1 cellular context compared by ENCODE assay signal in genomic region chr3:194485876-194486539, GRCh38.
A peak's percentile ranks its signal among the peaks of the same experiment; 100 is the strongest.
TF ChIP-seq lines count a peak whose summit lies in the region.

No MANE protein-coding gene starts in this region.

TF ChIP-seq in K562, 482 proteins besides CTCF, POLR2A, EP300 and RAD21 (continued from another document):
- TF ChIP-seq ZBTB40 (IDR thresholded peaks at IDR 0.05) (peak; percentile 38; the same call in 1 of the 2 replicates), ZBTB40 (CRISPR knock-in tag; IDR thresholded peaks at IDR 0.05) (no peak), FOS (IDR thresholded peaks at IDR 0.05; ENCODE audit: extremely low read depth, insufficient read length) (no peak), HMGN3 (IDR thresholded peaks at IDR 0.05; ENCODE audit: borderline replicate concordance, extremely low read depth, insufficient read length, low read depth, low read length) (peak; percentile 11), CBFA2T2 (conservative IDR thresholded peaks at IDR 0.05) (no peak), ARHGAP35 (IDR thresholded peaks at IDR 0.05; ENCODE audit: partially characterized antibody) (no peak), BRF1 (IDR thresholded peaks at IDR 0.05; ENCODE audit: borderline replicate concordance, extremely low read depth, insufficient read length) (no peak), PRPF4 (IDR thresholded peaks at IDR 0.05; ENCODE audit: insufficient read depth, low read depth, low read length, poor library complexity, severe bottlenecking) (peak; percentile 41), SLC30A9 (CRISPR knock-in tag; IDR thresholded peaks at IDR 0.05) (no peak), ATF6 (CRISPR knock-in tag; IDR thresholded peaks at IDR 0.05) (no peak), ZFP30 (CRISPR knock-in tag; IDR thresholded peaks at IDR 0.05; ENCODE audit: borderline replicate concordance) (no peak), CHCHD3 (CRISPR knock-in tag; IDR thresholded peaks at IDR 0.05) (no peak), HSF4 (CRISPR knock-in tag; IDR thresholded peaks at IDR 0.05; ENCODE audit: borderline replicate concordance) (no peak), KHSRP (IDR thresholded peaks at IDR 0.05) (no peak), RBM14 (IDR thresholded peaks at IDR 0.05; ENCODE audit: borderline replicate concordance, insufficient read depth, low read depth, low read length) (no peak), PCBP1 (IDR thresholded peaks at IDR 0.05; ENCODE audit: low read depth, low read length, poor library complexity, severe bottlenecking) (peak; percentile 41), SOX6 (IDR thresholded peaks at IDR 0.05) (no peak), L3MBTL2 (IDR thresholded peaks at IDR 0.05) (0 out of 2 replicates have a peak, but pooled peaks have one; percentile 30), ZSCAN32 (CRISPR knock-in tag; IDR thresholded peaks at IDR 0.05) (no peak), CCNT2 (IDR thresholded peaks at IDR 0.05; ENCODE audit: borderline replicate concordance, extremely low read depth, insufficient read length, low read depth, low read length) (no peak)
- TF ChIP-seq, protein P1, sequence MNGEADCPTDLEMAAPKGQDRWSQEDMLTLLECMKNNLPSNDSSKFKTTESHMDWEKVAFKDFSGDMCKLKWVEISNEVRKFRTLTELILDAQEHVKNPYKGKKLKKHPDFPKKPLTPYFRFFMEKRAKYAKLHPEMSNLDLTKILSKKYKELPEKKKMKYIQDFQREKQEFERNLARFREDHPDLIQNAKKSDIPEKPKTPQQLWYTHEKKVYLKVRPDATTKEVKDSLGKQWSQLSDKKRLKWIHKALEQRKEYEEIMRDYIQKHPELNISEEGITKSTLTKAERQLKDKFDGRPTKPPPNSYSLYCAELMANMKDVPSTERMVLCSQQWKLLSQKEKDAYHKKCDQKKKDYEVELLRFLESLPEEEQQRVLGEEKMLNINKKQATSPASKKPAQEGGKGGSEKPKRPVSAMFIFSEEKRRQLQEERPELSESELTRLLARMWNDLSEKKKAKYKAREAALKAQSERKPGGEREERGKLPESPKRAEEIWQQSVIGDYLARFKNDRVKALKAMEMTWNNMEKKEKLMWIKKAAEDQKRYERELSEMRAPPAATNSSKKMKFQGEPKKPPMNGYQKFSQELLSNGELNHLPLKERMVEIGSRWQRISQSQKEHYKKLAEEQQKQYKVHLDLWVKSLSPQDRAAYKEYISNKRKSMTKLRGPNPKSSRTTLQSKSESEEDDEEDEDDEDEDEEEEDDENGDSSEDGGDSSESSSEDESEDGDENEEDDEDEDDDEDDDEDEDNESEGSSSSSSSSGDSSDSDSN (IDR thresholded peaks at IDR 0.05; ENCODE audit: borderline replicate concordance in 1 of 2, low read depth in 2 of 2, low read length in 2 of 2), result no peak
- TF ChIP-seq, protein P2, sequence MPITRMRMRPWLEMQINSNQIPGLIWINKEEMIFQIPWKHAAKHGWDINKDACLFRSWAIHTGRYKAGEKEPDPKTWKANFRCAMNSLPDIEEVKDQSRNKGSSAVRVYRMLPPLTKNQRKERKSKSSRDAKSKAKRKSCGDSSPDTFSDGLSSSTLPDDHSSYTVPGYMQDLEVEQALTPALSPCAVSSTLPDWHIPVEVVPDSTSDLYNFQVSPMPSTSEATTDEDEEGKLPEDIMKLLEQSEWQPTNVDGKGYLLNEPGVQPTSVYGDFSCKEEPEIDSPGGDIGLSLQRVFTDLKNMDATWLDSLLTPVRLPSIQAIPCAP (CRISPR knock-in tag; IDR thresholded peaks at IDR 0.05; ENCODE audit: borderline replicate concordance), result no peak
